ENCODE assay signal across 1 cellular context in the genomic region with DNA sequence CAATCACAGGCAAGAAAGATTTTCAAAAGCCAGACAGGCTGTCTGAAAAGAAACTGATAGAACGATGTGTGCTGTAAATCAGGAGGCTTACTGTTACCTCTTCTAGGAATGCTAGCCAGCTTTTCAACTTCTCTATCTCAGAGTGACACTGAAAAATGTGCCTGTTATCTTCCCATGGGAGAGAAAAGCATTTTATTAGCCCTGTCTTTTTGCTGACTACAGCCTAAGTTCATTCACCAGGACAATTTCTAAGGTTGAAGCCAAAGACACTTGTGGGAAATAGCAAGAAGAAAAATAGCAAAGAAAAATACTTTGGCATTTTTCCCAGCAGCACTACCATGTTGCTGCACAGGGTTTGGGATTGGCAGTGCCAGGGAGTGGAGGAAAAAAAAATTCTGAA.
TF ChIP-seq lines count a peak whose summit lies in the region.

No MANE protein-coding gene starts in this region.

TF ChIP-seq in K562, 482 proteins besides CTCF, POLR2A, EP300 and RAD21 (continued from another document and continues in another):
- TF ChIP-seq, protein P1, sequence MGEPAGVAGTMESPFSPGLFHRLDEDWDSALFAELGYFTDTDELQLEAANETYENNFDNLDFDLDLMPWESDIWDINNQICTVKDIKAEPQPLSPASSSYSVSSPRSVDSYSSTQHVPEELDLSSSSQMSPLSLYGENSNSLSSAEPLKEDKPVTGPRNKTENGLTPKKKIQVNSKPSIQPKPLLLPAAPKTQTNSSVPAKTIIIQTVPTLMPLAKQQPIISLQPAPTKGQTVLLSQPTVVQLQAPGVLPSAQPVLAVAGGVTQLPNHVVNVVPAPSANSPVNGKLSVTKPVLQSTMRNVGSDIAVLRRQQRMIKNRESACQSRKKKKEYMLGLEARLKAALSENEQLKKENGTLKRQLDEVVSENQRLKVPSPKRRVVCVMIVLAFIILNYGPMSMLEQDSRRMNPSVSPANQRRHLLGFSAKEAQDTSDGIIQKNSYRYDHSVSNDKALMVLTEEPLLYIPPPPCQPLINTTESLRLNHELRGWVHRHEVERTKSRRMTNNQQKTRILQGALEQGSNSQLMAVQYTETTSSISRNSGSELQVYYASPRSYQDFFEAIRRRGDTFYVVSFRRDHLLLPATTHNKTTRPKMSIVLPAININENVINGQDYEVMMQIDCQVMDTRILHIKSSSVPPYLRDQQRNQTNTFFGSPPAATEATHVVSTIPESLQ (CRISPR knock-in tag; IDR thresholded peaks at IDR 0.05) = no peak
- TF ChIP-seq, protein P2, sequence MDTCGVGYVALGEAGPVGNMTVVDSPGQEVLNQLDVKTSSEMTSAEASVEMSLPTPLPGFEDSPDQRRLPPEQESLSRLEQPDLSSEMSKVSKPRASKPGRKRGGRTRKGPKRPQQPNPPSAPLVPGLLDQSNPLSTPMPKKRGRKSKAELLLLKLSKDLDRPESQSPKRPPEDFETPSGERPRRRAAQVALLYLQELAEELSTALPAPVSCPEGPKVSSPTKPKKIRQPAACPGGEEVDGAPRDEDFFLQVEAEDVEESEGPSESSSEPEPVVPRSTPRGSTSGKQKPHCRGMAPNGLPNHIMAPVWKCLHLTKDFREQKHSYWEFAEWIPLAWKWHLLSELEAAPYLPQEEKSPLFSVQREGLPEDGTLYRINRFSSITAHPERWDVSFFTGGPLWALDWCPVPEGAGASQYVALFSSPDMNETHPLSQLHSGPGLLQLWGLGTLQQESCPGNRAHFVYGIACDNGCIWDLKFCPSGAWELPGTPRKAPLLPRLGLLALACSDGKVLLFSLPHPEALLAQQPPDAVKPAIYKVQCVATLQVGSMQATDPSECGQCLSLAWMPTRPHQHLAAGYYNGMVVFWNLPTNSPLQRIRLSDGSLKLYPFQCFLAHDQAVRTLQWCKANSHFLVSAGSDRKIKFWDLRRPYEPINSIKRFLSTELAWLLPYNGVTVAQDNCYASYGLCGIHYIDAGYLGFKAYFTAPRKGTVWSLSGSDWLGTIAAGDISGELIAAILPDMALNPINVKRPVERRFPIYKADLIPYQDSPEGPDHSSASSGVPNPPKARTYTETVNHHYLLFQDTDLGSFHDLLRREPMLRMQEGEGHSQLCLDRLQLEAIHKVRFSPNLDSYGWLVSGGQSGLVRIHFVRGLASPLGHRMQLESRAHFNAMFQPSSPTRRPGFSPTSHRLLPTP (IDR thresholded peaks at IDR 0.05; ENCODE audit: borderline replicate concordance, extremely low read depth, insufficient read length) = no peak
- TF ChIP-seq BHLHE40 (IDR thresholded peaks at IDR 0.05; ENCODE audit: low read length) (no peak), CHD4 (IDR thresholded peaks at IDR 0.05; ENCODE audit: insufficient read depth, insufficient replicate concordance, low read depth, low read length, poor library complexity, severe bottlenecking) (no peak), PTBP1 (IDR thresholded peaks at IDR 0.05; ENCODE audit: low read depth, low read length) (no peak), NR2C2 (CRISPR knock-in tag; IDR thresholded peaks at IDR 0.05) (no peak), NR2C2 (tag; IDR thresholded peaks at IDR 0.05) (no peak), FOXA3 (CRISPR knock-in tag; conservative IDR thresholded peaks at IDR 0.05 in 1 of 2, IDR thresholded peaks at IDR 0.05 in 1 of 2) (no peak), LCOR (CRISPR knock-in tag; IDR thresholded peaks at IDR 0.05) (no peak), NFYB (IDR thresholded peaks at IDR 0.05; ENCODE audit: extremely low read depth, insufficient read length) (no peak), ZNF282 (CRISPR knock-in tag; IDR thresholded peaks at IDR 0.05) (no peak), DACH1 (IDR thresholded peaks at IDR 0.05; ENCODE audit: partially characterized antibody) (no peak), ZNF384 (IDR thresholded peaks at IDR 0.05; ENCODE audit: low read depth, low read length) (no peak), JUNB (CRISPR knock-in tag; conservative IDR thresholded peaks at IDR 0.05) (no peak), ADNP (tag; IDR thresholded peaks at IDR 0.05) (no peak), U2AF2 (optimal IDR thresholded peaks at IDR 0.05; ENCODE audit: low read depth, low read length) (no peak), DMBX1 (CRISPR knock-in tag; IDR thresholded peaks at IDR 0.05; ENCODE audit: borderline replicate concordance) (no peak), KLF1 (tag; IDR thresholded peaks at IDR 0.05) (no peak), ZNF212 (CRISPR knock-in tag; IDR thresholded peaks at IDR 0.05) (no peak), PURB (CRISPR knock-in tag; IDR thresholded peaks at IDR 0.05; ENCODE audit: low read depth) (no peak), KLF10 (CRISPR knock-in tag; IDR thresholded peaks at IDR 0.05) (no peak), GABPA (tag; conservative IDR thresholded peaks at IDR 0.05; ENCODE audit: low read depth) (no peak), ZNF316 (IDR thresholded peaks at IDR 0.05) (peak; percentile 79), ZNF274 (IDR thresholded peaks at IDR 0.05; ENCODE audit: borderline replicate concordance, low read depth, low read length) (no peak), CBX1 (IDR thresholded peaks at IDR 0.05; ENCODE audit: low read depth) (no peak), ETV5 (CRISPR knock-in tag; IDR thresholded peaks at IDR 0.05; ENCODE audit: low read depth) (no peak), ZNF184 (CRISPR knock-in tag; IDR thresholded peaks at IDR 0.05) (no peak)
- TF ChIP-seq, protein P3, sequence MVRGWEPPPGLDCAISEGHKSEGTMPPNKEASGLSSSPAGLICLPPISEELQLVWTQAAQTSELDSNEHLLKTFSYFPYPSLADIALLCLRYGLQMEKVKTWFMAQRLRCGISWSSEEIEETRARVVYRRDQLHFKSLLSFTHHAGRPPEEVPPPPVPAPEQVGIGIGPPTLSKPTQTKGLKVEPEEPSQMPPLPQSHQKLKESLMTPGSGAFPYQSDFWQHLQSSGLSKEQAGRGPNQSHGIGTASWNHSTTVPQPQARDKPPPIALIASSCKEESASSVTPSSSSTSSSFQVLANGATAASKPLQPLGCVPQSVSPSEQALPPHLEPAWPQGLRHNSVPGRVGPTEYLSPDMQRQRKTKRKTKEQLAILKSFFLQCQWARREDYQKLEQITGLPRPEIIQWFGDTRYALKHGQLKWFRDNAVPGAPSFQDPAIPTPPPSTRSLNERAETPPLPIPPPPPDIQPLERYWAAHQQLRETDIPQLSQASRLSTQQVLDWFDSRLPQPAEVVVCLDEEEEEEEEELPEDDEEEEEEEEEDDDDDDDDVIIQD (CRISPR knock-in tag; IDR thresholded peaks at IDR 0.05) = no peak
- TF ChIP-seq, protein P4, sequence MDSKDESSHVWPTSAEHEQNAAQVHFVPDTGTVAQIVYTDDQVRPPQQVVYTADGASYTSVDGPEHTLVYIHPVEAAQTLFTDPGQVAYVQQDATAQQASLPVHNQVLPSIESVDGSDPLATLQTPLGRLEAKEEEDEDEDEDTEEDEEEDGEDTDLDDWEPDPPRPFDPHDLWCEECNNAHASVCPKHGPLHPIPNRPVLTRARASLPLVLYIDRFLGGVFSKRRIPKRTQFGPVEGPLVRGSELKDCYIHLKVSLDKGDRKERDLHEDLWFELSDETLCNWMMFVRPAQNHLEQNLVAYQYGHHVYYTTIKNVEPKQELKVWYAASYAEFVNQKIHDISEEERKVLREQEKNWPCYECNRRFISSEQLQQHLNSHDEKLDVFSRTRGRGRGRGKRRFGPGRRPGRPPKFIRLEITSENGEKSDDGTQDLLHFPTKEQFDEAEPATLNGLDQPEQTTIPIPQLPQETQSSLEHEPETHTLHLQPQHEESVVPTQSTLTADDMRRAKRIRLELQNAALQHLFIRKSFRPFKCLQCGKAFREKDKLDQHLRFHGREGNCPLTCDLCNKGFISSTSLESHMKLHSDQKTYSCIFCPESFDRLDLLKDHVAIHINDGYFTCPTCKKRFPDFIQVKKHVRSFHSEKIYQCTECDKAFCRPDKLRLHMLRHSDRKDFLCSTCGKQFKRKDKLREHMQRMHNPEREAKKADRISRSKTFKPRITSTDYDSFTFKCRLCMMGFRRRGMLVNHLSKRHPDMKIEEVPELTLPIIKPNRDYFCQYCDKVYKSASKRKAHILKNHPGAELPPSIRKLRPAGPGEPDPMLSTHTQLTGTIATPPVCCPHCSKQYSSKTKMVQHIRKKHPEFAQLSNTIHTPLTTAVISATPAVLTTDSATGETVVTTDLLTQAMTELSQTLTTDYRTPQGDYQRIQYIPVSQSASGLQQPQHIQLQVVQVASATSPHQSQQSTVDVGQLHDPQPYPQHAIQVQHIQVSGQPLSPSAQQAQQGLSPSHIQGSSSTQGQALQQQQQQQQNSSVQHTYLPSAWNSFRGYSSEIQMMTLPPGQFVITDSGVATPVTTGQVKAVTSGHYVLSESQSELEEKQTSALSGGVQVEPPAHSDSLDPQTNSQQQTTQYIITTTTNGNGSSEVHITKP (IDR thresholded peaks at IDR 0.05; ENCODE audit: partially characterized antibody) = no peak
- TF ChIP-seq, protein P5, sequence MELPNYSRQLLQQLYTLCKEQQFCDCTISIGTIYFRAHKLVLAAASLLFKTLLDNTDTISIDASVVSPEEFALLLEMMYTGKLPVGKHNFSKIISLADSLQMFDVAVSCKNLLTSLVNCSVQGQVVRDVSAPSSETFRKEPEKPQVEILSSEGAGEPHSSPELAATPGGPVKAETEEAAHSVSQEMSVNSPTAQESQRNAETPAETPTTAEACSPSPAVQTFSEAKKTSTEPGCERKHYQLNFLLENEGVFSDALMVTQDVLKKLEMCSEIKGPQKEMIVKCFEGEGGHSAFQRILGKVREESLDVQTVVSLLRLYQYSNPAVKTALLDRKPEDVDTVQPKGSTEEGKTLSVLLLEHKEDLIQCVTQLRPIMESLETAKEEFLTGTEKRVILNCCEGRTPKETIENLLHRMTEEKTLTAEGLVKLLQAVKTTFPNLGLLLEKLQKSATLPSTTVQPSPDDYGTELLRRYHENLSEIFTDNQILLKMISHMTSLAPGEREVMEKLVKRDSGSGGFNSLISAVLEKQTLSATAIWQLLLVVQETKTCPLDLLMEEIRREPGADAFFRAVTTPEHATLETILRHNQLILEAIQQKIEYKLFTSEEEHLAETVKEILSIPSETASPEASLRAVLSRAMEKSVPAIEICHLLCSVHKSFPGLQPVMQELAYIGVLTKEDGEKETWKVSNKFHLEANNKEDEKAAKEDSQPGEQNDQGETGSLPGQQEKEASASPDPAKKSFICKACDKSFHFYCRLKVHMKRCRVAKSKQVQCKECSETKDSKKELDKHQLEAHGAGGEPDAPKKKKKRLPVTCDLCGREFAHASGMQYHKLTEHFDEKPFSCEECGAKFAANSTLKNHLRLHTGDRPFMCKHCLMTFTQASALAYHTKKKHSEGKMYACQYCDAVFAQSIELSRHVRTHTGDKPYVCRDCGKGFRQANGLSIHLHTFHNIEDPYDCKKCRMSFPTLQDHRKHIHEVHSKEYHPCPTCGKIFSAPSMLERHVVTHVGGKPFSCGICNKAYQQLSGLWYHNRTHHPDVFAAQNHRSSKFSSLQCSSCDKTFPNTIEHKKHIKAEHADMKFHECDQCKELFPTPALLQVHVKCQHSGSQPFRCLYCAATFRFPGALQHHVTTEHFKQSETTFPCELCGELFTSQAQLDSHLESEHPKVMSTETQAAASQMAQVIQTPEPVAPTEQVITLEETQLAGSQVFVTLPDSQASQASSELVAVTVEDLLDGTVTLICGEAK (IDR thresholded peaks at IDR 0.05) = no peak
- TF ChIP-seq, protein P5 (CRISPR knock-in tag; IDR thresholded peaks at IDR 0.05) = no peak
- TF ChIP-seq, protein P6, sequence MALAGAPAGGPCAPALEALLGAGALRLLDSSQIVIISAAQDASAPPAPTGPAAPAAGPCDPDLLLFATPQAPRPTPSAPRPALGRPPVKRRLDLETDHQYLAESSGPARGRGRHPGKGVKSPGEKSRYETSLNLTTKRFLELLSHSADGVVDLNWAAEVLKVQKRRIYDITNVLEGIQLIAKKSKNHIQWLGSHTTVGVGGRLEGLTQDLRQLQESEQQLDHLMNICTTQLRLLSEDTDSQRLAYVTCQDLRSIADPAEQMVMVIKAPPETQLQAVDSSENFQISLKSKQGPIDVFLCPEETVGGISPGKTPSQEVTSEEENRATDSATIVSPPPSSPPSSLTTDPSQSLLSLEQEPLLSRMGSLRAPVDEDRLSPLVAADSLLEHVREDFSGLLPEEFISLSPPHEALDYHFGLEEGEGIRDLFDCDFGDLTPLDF (CRISPR knock-in tag; IDR thresholded peaks at IDR 0.05) = no peak
- TF ChIP-seq, protein P7, sequence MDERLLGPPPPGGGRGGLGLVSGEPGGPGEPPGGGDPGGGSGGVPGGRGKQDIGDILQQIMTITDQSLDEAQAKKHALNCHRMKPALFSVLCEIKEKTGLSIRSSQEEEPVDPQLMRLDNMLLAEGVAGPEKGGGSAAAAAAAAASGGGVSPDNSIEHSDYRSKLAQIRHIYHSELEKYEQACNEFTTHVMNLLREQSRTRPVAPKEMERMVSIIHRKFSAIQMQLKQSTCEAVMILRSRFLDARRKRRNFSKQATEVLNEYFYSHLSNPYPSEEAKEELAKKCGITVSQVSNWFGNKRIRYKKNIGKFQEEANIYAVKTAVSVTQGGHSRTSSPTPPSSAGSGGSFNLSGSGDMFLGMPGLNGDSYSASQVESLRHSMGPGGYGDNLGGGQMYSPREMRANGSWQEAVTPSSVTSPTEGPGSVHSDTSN (CRISPR knock-in tag; IDR thresholded peaks at IDR 0.05; ENCODE audit: low read depth) = no peak
- TF ChIP-seq, protein P7 (tag; conservative IDR thresholded peaks at IDR 0.05; ENCODE audit: low read depth) = peak; percentile 86
